Comparison of ENCODE assay signal across 8 cellular contexts in the genomic region with DNA sequence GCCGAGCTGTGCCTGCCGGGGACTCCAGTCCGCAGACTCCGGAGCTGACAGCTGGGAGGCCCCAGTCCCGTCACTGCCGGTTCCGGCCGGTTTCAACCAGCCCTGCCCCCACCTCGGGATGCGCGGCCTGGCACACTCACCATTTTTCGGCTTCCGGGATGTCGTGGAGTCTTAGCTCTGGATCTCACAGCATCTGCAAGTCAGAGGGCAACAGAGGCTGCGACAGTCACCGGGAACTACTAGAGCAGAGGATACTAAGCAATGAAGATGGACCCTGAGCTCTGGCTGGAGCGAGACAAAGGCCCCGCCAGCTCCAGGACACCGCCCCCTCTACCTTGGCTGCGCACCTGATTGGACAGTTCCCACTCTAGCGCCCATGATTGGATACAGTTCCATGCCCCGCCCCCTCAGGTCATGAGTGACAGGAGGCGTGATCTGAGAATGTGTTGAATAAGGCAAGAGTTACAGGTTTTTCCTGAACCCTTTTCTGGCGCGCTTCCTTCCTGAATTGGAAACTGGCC. TPM values are rescaled to one million over a fixed set of nuclear protein-coding genes. Genes with fewer than 3 reads are reported as not detected.
DNase-seq lines count a peak whose midpoint lies in the region; TF ChIP-seq lines count a peak whose summit lies in the region.

A gene (minus strand): TSS at position 303 of the 521 bp plus-strand sequence. CDS start 160 bp downstream, at position 143.

- H3K9ac ChIP-seq in rectal smooth muscle tissue (ENCODE audit: low read length) = peak within 1 kb of the TSS; percentile 63

- H3K27me3 ChIP-seq in H7 (ENCODE audit: control insufficient read depth, insufficient read depth, low read length) = no peaks in the 10 kb centered on the region
- no peaks in the 10 kb centered on the region for H3K27me3 ChIP-seq in rectal smooth muscle tissue (ENCODE audit: control insufficient read depth, insufficient read depth, low read length)
- H3K27me3 ChIP-seq in vagina = no peaks in the 10 kb centered on the region

- no peak for TF ChIP-seq POLR2A in NB4 (IDR thresholded peaks at IDR 0.05; ENCODE audit: extremely low read depth, insufficient read length)
- TF ChIP-seq POLR2A in vagina (IDR thresholded peaks at IDR 0.05) = no peak

- DNase-seq in EL = peak; percentile 96
- DNase-seq in H7 = peak; percentile 98
- DNase-seq in NB4 (ENCODE audit: low read depth) = peak; percentile 92
- peak; percentile 85 for DNase-seq in T-helper 22 cell (ENCODE audit: low read depth)
- peak; percentile 98 for DNase-seq in astrocyte of the hippocampus (ENCODE audit: low read depth, low spot score)
- DNase-seq in hippocampal formation (lab: John Stamatoyannopoulos, UW) = peak; percentile 90 to 93
- peak; percentile 97 to 98 for DNase-seq in vagina (ENCODE audit: extremely low spot score in 2 of 2)

- H3K4me1 ChIP-seq in rectal smooth muscle tissue (ENCODE audit: control insufficient read depth, insufficient read depth, low read length) (peaks cover 3% of the 10 kb centered on the region), vagina (peaks cover 18% of the 10 kb centered on the region)

- H3K27ac ChIP-seq in rectal smooth muscle tissue (ENCODE audit: low read depth, low read length) (peak within 1 kb of the TSS; percentile 74), vagina (peak within 1 kb of the TSS; percentile 71)

- no peaks in the 10 kb centered on the region for H3K9me3 ChIP-seq in vagina

- TF ChIP-seq CTCF in NB4 (IDR thresholded peaks at IDR 0.05; ENCODE audit: low read depth, low read length) (no peak), vagina (IDR thresholded peaks at IDR 0.05) (no peak)

- H3K4me3 ChIP-seq in H7 (ENCODE audit: insufficient read depth, low read depth, low read length) (peak within 1 kb of the TSS; percentile 71), NB4 (ENCODE audit: low read depth, low read length) (peak within 1 kb of the TSS; percentile 74), rectal smooth muscle tissue (ENCODE audit: low read length) (peak within 1 kb of the TSS; percentile 96), vagina (peak within 1 kb of the TSS; percentile 71 to 89)

- peaks cover 1% of the 10 kb centered on the region; the same call in 1 of the 2 replicates for H3K36me3 ChIP-seq in H7 (replicated peaks; ENCODE audit: control insufficient read depth, insufficient read depth, low read length)
- no peaks in the 10 kb centered on the region for H3K36me3 ChIP-seq in rectal smooth muscle tissue (ENCODE audit: control insufficient read depth, insufficient read depth, low read length)
- H3K36me3 ChIP-seq in vagina = no peaks in the 10 kb centered on the region

- intact Hi-C loops in vagina (cut with DNase I) = no loop called here

RNA-seq across cellular contexts. Expression of the gene that starts here (rescaled TPM):
- total RNA-seq in H7 (2014; rRNA removed; shearing (Covaris generic)) = 2.4 and 4.4 TPM in 2 replicates
- total RNA-seq in vagina = 2.5 TPM

Comparison
In these comparisons a context has a peak if more than half of its experiments do, and no peak if none do; other contexts are left out.
1. Peak in every context shown above with its lines: DNase-seq, H3K4me3 ChIP-seq and H3K27ac ChIP-seq.